Comparison of ENCODE assay signal across 16 cellular contexts in the genomic region with DNA sequence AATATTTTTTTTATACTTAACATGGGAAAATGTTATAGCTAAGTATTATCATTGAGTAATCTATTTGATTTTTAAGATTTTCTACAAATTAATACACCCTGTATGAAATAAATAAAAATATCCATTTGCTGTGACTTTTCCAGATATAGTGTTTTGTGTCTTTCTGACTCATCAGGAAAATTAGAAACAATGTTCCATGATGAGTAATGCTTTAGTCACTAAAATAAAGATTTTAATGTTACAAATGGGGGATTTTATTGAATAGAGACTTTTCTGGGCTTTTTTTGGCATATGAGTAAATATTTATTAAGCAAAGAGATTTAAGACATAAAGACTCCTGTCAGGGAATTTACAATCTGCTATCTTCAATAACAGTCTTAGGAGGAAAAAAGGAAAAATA.
DNase-seq lines count a peak whose midpoint lies in the region; ATAC-seq and TF ChIP-seq lines count a peak whose summit lies in the region.
"Had no signal": no experiment of that assay in that cellular context is flagged by ENCODE, and none has a peak within 500 bp of the region (broad histone marks: within the 10 kb centered on the region; RNA-seq: fewer than 3 reads in every experiment).

No MANE protein-coding gene starts in this region.

- POLR2A ChIA-PET in BJ (lab: Charles Lee), result no interaction called here

- no peaks in the 10 kb centered on the region for H3K27me3 ChIP-seq in BJ (ENCODE audit: control insufficient read depth, insufficient read depth, low read length)
- no peaks in the 10 kb centered on the region for H3K27me3 ChIP-seq in GM23338 (ENCODE audit: insufficient read depth)
- H3K27me3 ChIP-seq in dorsolateral prefrontal cortex, result no peaks in the 10 kb centered on the region
- H3K27me3 ChIP-seq: upper lobe of right lung had no signal

- H3K36me3 Mint-ChIP-seq in GM23338 (ENCODE audit: low read depth), result peaks cover 12% of the 10 kb centered on the region
- H3K36me3 Mint-ChIP-seq: activated naive CD8-positive, alpha-beta T cell treated with anti-CD3 and anti-CD28 coated beads for 36 hours had no signal

- no peak overlapping the region for H3K4me3 ChIP-seq in BJ (ENCODE audit: low read depth, low read length)
- no peak overlapping the region for H3K4me3 ChIP-seq in GM23338
- no peak overlapping the region for H3K4me3 ChIP-seq in dorsolateral prefrontal cortex
- H3K4me3 ChIP-seq: coronary artery, upper lobe of right lung had no signal

- H3F3A ChIP-seq in GM23338 (replicated peaks; ENCODE audit: low read depth), result no peaks in the 10 kb centered on the region

- no peak overlapping the region for H3K27ac Mint-ChIP-seq in GM23338
- H3K27ac Mint-ChIP-seq: activated CD4-positive, alpha-beta T cell treated with anti-CD3 and anti-CD28 coated beads, Interleukin-2, amount 10 ng/mL, durations not matched to agents 24 days and 14 days; activated naive CD8-positive, alpha-beta T cell treated with anti-CD3 and anti-CD28 coated beads for 36 hours; mesothelial cell of epicardium had no signal

- H3K27me3 Mint-ChIP-seq in GM23338 (ENCODE audit: insufficient read depth, low read depth, poor library complexity), result peaks cover 2% of the 10 kb centered on the region
- H3K27me3 Mint-ChIP-seq: activated CD4-positive, alpha-beta T cell treated with anti-CD3 and anti-CD28 coated beads, Interleukin-2, amount 10 ng/mL, durations not matched to agents 24 days and 14 days; activated naive CD8-positive, alpha-beta T cell treated with anti-CD3 and anti-CD28 coated beads for 36 hours had no signal

- H4K20me1 ChIP-seq in GM23338 (replicated peaks; ENCODE audit: insufficient read depth), result no peaks in the 10 kb centered on the region

- no peaks in the 10 kb centered on the region for H3K79me2 ChIP-seq in GM23338 (replicated peaks; ENCODE audit: insufficient read depth)

- H3K36me3 ChIP-seq in BJ (ENCODE audit: control insufficient read depth, insufficient read depth, low read length) (no peaks in the 10 kb centered on the region), GM23338 (ENCODE audit: insufficient read depth) (no peaks in the 10 kb centered on the region)
- H3K36me3 ChIP-seq: upper lobe of right lung had no signal

- DNase-seq in BJ (ENCODE audit: low read depth) (peak; percentile 20), RKO (ENCODE audit: low spot score) (peak; percentile 42), dedifferentiated amniotic fluid mesenchymal stem cell (ENCODE audit: extremely low spot score) (peak; percentile 35), kidney glomerular epithelial cell (lab: John Stamatoyannopoulos, UW) (peak; percentile 62), GM23338 (ENCODE audit: low spot score) (no peak), NCI-H2081 treated with DMSO at 0.1 percent for 48 hours (lab: John Stamatoyannopoulos, UW) (no peak), ecto neural progenitor cell (ENCODE audit: low spot score) (no peak), dorsolateral prefrontal cortex (no peak)
- DNase-seq: activated CD4-positive, alpha-beta T cell treated with anti-CD3 and anti-CD28 coated beads, Interleukin-2, amount 10 ng/mL, durations not matched to agents 24 days and 14 days; activated naive CD8-positive, alpha-beta T cell treated with anti-CD3 and anti-CD28 coated beads for 36 hours; activated T-cell treated with anti-CD3 and anti-CD28 coated beads for 4 hours; NCI-H774; stimulated activated naive CD4-positive, alpha-beta T cell; upper lobe of right lung had no signal

- H2AFZ ChIP-seq in GM23338, result no peak overlapping the region

- no peaks in the 10 kb centered on the region for H3K9me2 ChIP-seq in GM23338 (ENCODE audit: insufficient read depth)

- peaks cover 3% of the 10 kb centered on the region; the same call in 2 of the 3 replicates for H3K4me1 Mint-ChIP-seq in GM23338
- H3K4me1 Mint-ChIP-seq: activated CD4-positive, alpha-beta T cell treated with anti-CD3 and anti-CD28 coated beads, Interleukin-2, amount 10 ng/mL, durations not matched to agents 24 days and 14 days; activated naive CD8-positive, alpha-beta T cell treated with anti-CD3 and anti-CD28 coated beads for 36 hours had no signal

- peaks cover 13% of the 10 kb centered on the region for H3K9me3 Mint-ChIP-seq in GM23338
- H3K9me3 Mint-ChIP-seq: activated CD4-positive, alpha-beta T cell treated with anti-CD3 and anti-CD28 coated beads, Interleukin-2, amount 10 ng/mL, durations not matched to agents 24 days and 14 days; activated naive CD8-positive, alpha-beta T cell treated with anti-CD3 and anti-CD28 coated beads for 36 hours had no signal

- H3K4me1 ChIP-seq in GM23338 (ENCODE audit: insufficient read depth), result no peaks in the 10 kb centered on the region
- H3K4me1 ChIP-seq: upper lobe of right lung had no signal

- H3K4me2 ChIP-seq in GM23338, result no peak overlapping the region

- ATAC-seq in GM23338, result no peak
- ATAC-seq: upper lobe of right lung had no signal

- no peak overlapping the region for H3K4me3 Mint-ChIP-seq in GM23338
- H3K4me3 Mint-ChIP-seq: activated CD4-positive, alpha-beta T cell treated with anti-CD3 and anti-CD28 coated beads, Interleukin-2, amount 10 ng/mL, durations not matched to agents 24 days and 14 days; activated naive CD8-positive, alpha-beta T cell treated with anti-CD3 and anti-CD28 coated beads for 36 hours; mesothelial cell of epicardium had no signal

- TF ChIP-seq CTCF in BJ (IDR thresholded peaks at IDR 0.05; ENCODE audit: insufficient read depth, low read depth, low read length) (no peak), GM23338 (conservative IDR thresholded peaks at IDR 0.05; ENCODE audit: low read depth in 2 of 2) (no peak), dorsolateral prefrontal cortex (IDR thresholded peaks at IDR 0.05 in 54 of 56, conservative IDR thresholded peaks at IDR 0.05 in 2 of 56; ENCODE audit: low read depth in 1 of 56, partially characterized antibody in 56 of 56) (no peak)

- CTCF ChIA-PET in BJ (lab: Yijun Ruan, JAX), result no interaction called here

- H3K27ac ChIP-seq in GM23338 (ENCODE audit: low read depth) (no peak overlapping the region), dorsolateral prefrontal cortex (no peak overlapping the region)
- H3K27ac ChIP-seq: coronary artery, upper lobe of right lung had no signal

- intact Hi-C loops in dorsolateral prefrontal cortex (cut with DNase I), result no loop called here

TF ChIP-seq in GM23338, 12 proteins besides CTCF, POLR2A, EP300 and RAD21:
- TF ChIP-seq STAT1 (IDR thresholded peaks at IDR 0.05; ENCODE audit: unreplicated experiment) (no peak), EZH2phosphoT487 (IDR thresholded peaks at IDR 0.05; ENCODE audit: unreplicated experiment) (no peak), ZNF331 (CRISPR knock-in tag; IDR thresholded peaks at IDR 0.05; ENCODE audit: low read depth) (no peak), ETS1 (IDR thresholded peaks at IDR 0.05) (no peak), EZH2 (IDR thresholded peaks at IDR 0.05; ENCODE audit: low read depth, unreplicated experiment) (no peak), NANOG (IDR thresholded peaks at IDR 0.05; ENCODE audit: borderline replicate concordance) (no peak), JUNB (IDR thresholded peaks at IDR 0.05; ENCODE audit: unreplicated experiment) (no peak), CREB1 (CRISPR knock-in tag; IDR thresholded peaks at IDR 0.05; ENCODE audit: low read depth) (no peak)
- TF ChIP-seq, protein P1, sequence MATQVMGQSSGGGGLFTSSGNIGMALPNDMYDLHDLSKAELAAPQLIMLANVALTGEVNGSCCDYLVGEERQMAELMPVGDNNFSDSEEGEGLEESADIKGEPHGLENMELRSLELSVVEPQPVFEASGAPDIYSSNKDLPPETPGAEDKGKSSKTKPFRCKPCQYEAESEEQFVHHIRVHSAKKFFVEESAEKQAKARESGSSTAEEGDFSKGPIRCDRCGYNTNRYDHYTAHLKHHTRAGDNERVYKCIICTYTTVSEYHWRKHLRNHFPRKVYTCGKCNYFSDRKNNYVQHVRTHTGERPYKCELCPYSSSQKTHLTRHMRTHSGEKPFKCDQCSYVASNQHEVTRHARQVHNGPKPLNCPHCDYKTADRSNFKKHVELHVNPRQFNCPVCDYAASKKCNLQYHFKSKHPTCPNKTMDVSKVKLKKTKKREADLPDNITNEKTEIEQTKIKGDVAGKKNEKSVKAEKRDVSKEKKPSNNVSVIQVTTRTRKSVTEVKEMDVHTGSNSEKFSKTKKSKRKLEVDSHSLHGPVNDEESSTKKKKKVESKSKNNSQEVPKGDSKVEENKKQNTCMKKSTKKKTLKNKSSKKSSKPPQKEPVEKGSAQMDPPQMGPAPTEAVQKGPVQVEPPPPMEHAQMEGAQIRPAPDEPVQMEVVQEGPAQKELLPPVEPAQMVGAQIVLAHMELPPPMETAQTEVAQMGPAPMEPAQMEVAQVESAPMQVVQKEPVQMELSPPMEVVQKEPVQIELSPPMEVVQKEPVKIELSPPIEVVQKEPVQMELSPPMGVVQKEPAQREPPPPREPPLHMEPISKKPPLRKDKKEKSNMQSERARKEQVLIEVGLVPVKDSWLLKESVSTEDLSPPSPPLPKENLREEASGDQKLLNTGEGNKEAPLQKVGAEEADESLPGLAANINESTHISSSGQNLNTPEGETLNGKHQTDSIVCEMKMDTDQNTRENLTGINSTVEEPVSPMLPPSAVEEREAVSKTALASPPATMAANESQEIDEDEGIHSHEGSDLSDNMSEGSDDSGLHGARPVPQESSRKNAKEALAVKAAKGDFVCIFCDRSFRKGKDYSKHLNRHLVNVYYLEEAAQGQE (IDR thresholded peaks at IDR 0.05; ENCODE audit: unreplicated experiment), result no peak

Comparison
In these comparisons a context has a peak if more than half of its experiments do, and no peak if none do; other contexts are left out.
1. DNase-seq: peak in BJ (single experiment), RKO (single experiment), dedifferentiated amniotic fluid mesenchymal stem cell (single experiment) and kidney glomerular epithelial cell (single experiment); none in GM23338 (single experiment), NCI-H2081 treated with DMSO at 0.1 percent for 48 hours (single experiment), ecto neural progenitor cell (single experiment) and dorsolateral prefrontal cortex (0 of 10).